ENCODE assay signal across 1 cellular context in genomic region chr11:66638177-66639065, GRCh38.
TF ChIP-seq lines count a peak whose summit lies in the region.

TSS of gene RBM4 (plus strand) at chr11:66638703. CDS start at chr11:66639712, 1,009 bp downstream.

TF ChIP-seq in K562, 482 proteins besides CTCF, POLR2A, EP300 and RAD21 (continued from another document and continues in another):
- TF ChIP-seq CHD4 (IDR thresholded peaks at IDR 0.05; ENCODE audit: insufficient read depth, insufficient replicate concordance, low read depth, low read length, poor library complexity, severe bottlenecking) (no peak), TEAD1 (CRISPR knock-in tag; IDR thresholded peaks at IDR 0.05) (peak; percentile 46 to 57; a peak in 2 of 4 replicates), ZNF184 (CRISPR knock-in tag; IDR thresholded peaks at IDR 0.05) (no peak), HCFC1 (IDR thresholded peaks at IDR 0.05; ENCODE audit: low read depth, low read length) (peak; percentile 48; the same call in 1 of the 2 replicates), NFE2 (IDR thresholded peaks at IDR 0.05; ENCODE audit: low read depth) (no peak), NFYB (IDR thresholded peaks at IDR 0.05; ENCODE audit: extremely low read depth, insufficient read length) (peak; percentile 95), NR1H2 (CRISPR knock-in tag; IDR thresholded peaks at IDR 0.05) (no peak), SIRT6 (IDR thresholded peaks at IDR 0.05; ENCODE audit: low read depth, low read length) (no peak), SMARCC2 (IDR thresholded peaks at IDR 0.05; ENCODE audit: low read depth) (no peak), PRDM10 (IDR thresholded peaks at IDR 0.05; ENCODE audit: partially characterized antibody) (no peak), HIVEP1 (CRISPR knock-in tag; IDR thresholded peaks at IDR 0.05) (no peak), MAFG (tag; conservative IDR thresholded peaks at IDR 0.05) (no peak), SAFB (IDR thresholded peaks at IDR 0.05; ENCODE audit: borderline replicate concordance, low read depth, low read length) (no peak), HDAC3 (IDR thresholded peaks at IDR 0.05; ENCODE audit: borderline replicate concordance, partially characterized antibody) (no peak), BACH1 (tag; IDR thresholded peaks at IDR 0.05) (no peak), FOXJ2 (tag; IDR thresholded peaks at IDR 0.05) (no peak), CHD2 (IDR thresholded peaks at IDR 0.05; ENCODE audit: low read depth, low read length) (peak; percentile 82), FOSL1 (tag; conservative IDR thresholded peaks at IDR 0.05) (0 out of 2 replicates have a peak, but pooled peaks have one; percentile 22), NFIC (IDR thresholded peaks at IDR 0.05) (no peak), ZNF766 (CRISPR knock-in tag; conservative IDR thresholded peaks at IDR 0.05) (no peak; the same call in 1 of the 2 replicates), SAFB2 (IDR thresholded peaks at IDR 0.05; ENCODE audit: borderline replicate concordance, low read depth, low read length, severe bottlenecking) (no peak), SRSF7 (optimal IDR thresholded peaks at IDR 0.05; ENCODE audit: low read depth, low read length) (no peak), BRD4 (IDR thresholded peaks at IDR 0.05) (peak; percentile 87; the same call in 1 of the 2 replicates), POU5F1 (IDR thresholded peaks at IDR 0.05; ENCODE audit: borderline replicate concordance, low read depth, low read length, partially characterized antibody) (no peak), ZBTB26 (CRISPR knock-in tag; IDR thresholded peaks at IDR 0.05) (peak; percentile 50; the same call in 1 of the 2 replicates), RBM34 (IDR thresholded peaks at IDR 0.05; ENCODE audit: borderline replicate concordance, insufficient read depth, low read length) (no peak), KAT2B (IDR thresholded peaks at IDR 0.05; ENCODE audit: low read depth, low read length) (no peak), MED1 (CRISPR knock-in tag; IDR thresholded peaks at IDR 0.05; ENCODE audit: borderline replicate concordance) (no peak), SETDB1 (IDR thresholded peaks at IDR 0.05; ENCODE audit: low read length) (no peak), CHCHD3 (CRISPR knock-in tag; IDR thresholded peaks at IDR 0.05) (no peak), BRF1 (IDR thresholded peaks at IDR 0.05; ENCODE audit: borderline replicate concordance, extremely low read depth, insufficient read length) (no peak), TBP (optimal IDR thresholded peaks at IDR 0.05; ENCODE audit: low read depth, low read length) (peak; percentile 90), ZNF398 (CRISPR knock-in tag; IDR thresholded peaks at IDR 0.05) (no peak), HDAC8 (tag; IDR thresholded peaks at IDR 0.05) (no peak), L3MBTL2 (IDR thresholded peaks at IDR 0.05) (peak; percentile 98), ZSCAN29 (IDR thresholded peaks at IDR 0.05) (no peak), EHMT2 (IDR thresholded peaks at IDR 0.05) (no peak), THRA (IDR thresholded peaks at IDR 0.05) (no peak), ZEB2 (IDR thresholded peaks at IDR 0.05) (0 out of 2 replicates have a peak, but pooled peaks have one; percentile 18), MYBL2 (IDR thresholded peaks at IDR 0.05; ENCODE audit: low read depth) (no peak), MYBL2 (CRISPR knock-in tag; IDR thresholded peaks at IDR 0.05; ENCODE audit: borderline replicate concordance) (no peak), DMBX1 (CRISPR knock-in tag; IDR thresholded peaks at IDR 0.05; ENCODE audit: borderline replicate concordance) (peak; percentile 80), ZNF347 (CRISPR knock-in tag; IDR thresholded peaks at IDR 0.05; ENCODE audit: low read depth) (no peak), ZNF740 (CRISPR knock-in tag; IDR thresholded peaks at IDR 0.05) (peak; percentile 96), ZNF740 (tag; IDR thresholded peaks at IDR 0.05) (peak in 1 of 2 experiments; percentile 62; a peak in 1 of 4 replicates), SFPQ (IDR thresholded peaks at IDR 0.05; ENCODE audit: low read depth, low read length) (no peak), GTF2E2 (tag; IDR thresholded peaks at IDR 0.05) (no peak), LEF1 (IDR thresholded peaks at IDR 0.05) (peak; percentile 20; the same call in 1 of the 2 replicates), ZNF668 (CRISPR knock-in tag; IDR thresholded peaks at IDR 0.05) (no peak), SP1 (CRISPR knock-in tag; IDR thresholded peaks at IDR 0.05) (peak; percentile 56), TRIM24 (IDR thresholded peaks at IDR 0.05) (peak in 1 of 2 experiments; percentile 16; a peak in 1 of 4 replicates), SMARCA4 (IDR thresholded peaks at IDR 0.05) (0 out of 2 replicates have a peak, but pooled peaks have one; percentile 26), ETV5 (CRISPR knock-in tag; IDR thresholded peaks at IDR 0.05; ENCODE audit: low read depth) (no peak; the same call in 1 of the 2 replicates), ZNF655 (CRISPR knock-in tag; IDR thresholded peaks at IDR 0.05) (no peak), SMARCE1 (IDR thresholded peaks at IDR 0.05) (no peak), ZNF316 (IDR thresholded peaks at IDR 0.05) (no peak)
